Comparison of ENCODE assay signal across 18 cellular contexts in the genomic region with DNA sequence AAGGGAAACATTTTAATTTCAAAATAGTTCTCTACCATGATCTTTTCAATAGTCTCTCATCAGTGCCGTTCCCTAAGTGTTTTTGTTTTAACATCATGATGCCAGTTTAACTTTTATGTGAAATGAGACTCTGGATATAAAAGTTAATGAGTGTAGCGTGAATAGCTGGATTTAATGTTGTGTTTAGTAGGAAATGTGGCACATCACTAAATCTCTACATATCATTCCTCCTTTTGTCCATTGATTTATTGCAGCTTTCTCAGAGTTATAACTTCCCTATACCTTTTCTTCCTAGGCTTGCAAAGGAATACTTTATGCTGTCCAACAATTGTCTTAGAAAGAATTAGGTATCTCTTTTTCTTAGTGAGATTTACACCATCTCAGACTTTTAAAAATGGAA.
DNase-seq lines count a peak whose midpoint lies in the region; TF ChIP-seq lines count a peak whose summit lies in the region.
"Had no signal": no experiment of that assay in that cellular context is flagged by ENCODE, and none has a peak within 500 bp of the region (broad histone marks: within the 10 kb centered on the region; RNA-seq: fewer than 3 reads in every experiment).

No MANE protein-coding gene starts in this region.

- no TSS peak for BruUV-seq in A673 (replicated peaks; lab: Mats Ljungman, UMichigan)

- no peak overlapping the region for H3K4me3 ChIP-seq in A673 (ENCODE audit: low read depth, low read length, poor library complexity, severe bottlenecking)
- H3K4me3 ChIP-seq in HEK293 (ENCODE audit: low read depth, low read length) = no peak overlapping the region
- peak overlapping the region; percentile 39 for H3K4me3 ChIP-seq in SK-N-MC
- H3K4me3 ChIP-seq: A549; BLaER1 treated with 17β-estradiol and CSF1 and Interleukin-3, amounts not matched to agents 10 nM and 100 nM had no signal

- H3K4me1 ChIP-seq in A673 (ENCODE audit: insufficient read depth, low read length, poor library complexity, severe bottlenecking) = peaks cover 21% of the 10 kb centered on the region
- H3K4me1 ChIP-seq in HEK293 (ENCODE audit: control insufficient read depth, insufficient read depth, low read length) = no peaks in the 10 kb centered on the region
- H3K4me1 ChIP-seq: A549, Caco-2 had no signal

- intact Hi-C loops in A673 (cut with micrococcal nuclease; ENCODE audit: unreplicated experiment) = no loop called here

- DNase-seq in A673 (ENCODE audit: low spot score) (peak; percentile 23), SK-N-MC (ENCODE audit: low read depth, low spot score) (no peak), left kidney (ENCODE audit: low read depth, low spot score) (peak; percentile 75), NCI-H2107 treated with DMSO at 0.1 percent for 48 hours (lab: John Stamatoyannopoulos, UW; ENCODE audit: unreplicated experiment) (no peak), NCI-H82 treated with DMSO at 0.1 percent for 48 hours (lab: John Stamatoyannopoulos, UW; ENCODE audit: unreplicated experiment) (no peak), Ammon's horn (ENCODE audit: low spot score) (no peak)
- DNase-seq: ACHN; Caco-2; Calu3; CD4-positive, alpha-beta T cell; CD8-positive, alpha-beta T cell; DMS79 treated with DMSO at 0.1 percent for 48 hours; GF-D8 had no signal

- POLR2A ChIA-PET in A673 (lab: Charles Lee; ENCODE audit: low non-redundant PET) (no interaction called here), HEK293 (lab: Yijun Ruan, JAX) (no interaction called here)

- no peaks in the 10 kb centered on the region for H3K9me3 ChIP-seq in A673 (ENCODE audit: low read depth, low read length, poor library complexity, severe bottlenecking)
- H3K9me3 ChIP-seq in HEK293 (ENCODE audit: control insufficient read depth, insufficient read depth, low read depth, low read length) = no peaks in the 10 kb centered on the region
- H3K9me3 ChIP-seq in SK-N-MC (ENCODE audit: low read depth, low read length) = no peaks in the 10 kb centered on the region
- H3K9me3 ChIP-seq: A549; BLaER1 treated with 17β-estradiol and CSF1 and Interleukin-3, amounts not matched to agents 10 nM and 100 nM; Caco-2 had no signal

- H3K36me3 ChIP-seq in A673 (ENCODE audit: insufficient read depth, low read length, poor library complexity, severe bottlenecking) = no peaks in the 10 kb centered on the region
- H3K36me3 ChIP-seq in HEK293 (ENCODE audit: control insufficient read depth in 2 of 2, insufficient read depth in 1 of 2, low read length in 2 of 2) = no peaks in the 10 kb centered on the region
- no peaks in the 10 kb centered on the region for H3K36me3 ChIP-seq in SK-N-MC (ENCODE audit: insufficient read depth, low read length)
- H3K36me3 ChIP-seq: BLaER1 treated with 17β-estradiol and CSF1 and Interleukin-3, amounts not matched to agents 10 nM and 100 nM had no signal

- no peaks in the 10 kb centered on the region for H3K27me3 ChIP-seq in A673 (replicated peaks; ENCODE audit: insufficient read depth, low read depth, low read length, poor library complexity)
- H3K27me3 ChIP-seq: BLaER1 treated with 17β-estradiol and CSF1 and Interleukin-3, amounts not matched to agents 10 nM and 100 nM had no signal

- H3K9ac ChIP-seq in SK-N-MC (ENCODE audit: insufficient read length) = peak overlapping the region; percentile 19
- H3K9ac ChIP-seq: BLaER1 treated with 17β-estradiol and CSF1 and Interleukin-3, amounts not matched to agents 10 nM and 100 nM had no signal

- TF ChIP-seq CTCF in A673 (conservative IDR thresholded peaks at IDR 0.05; ENCODE audit: low read depth, low read length) = no peak
- no peak for TF ChIP-seq CTCF in HEK293 (tag by site-specific recombination; IDR thresholded peaks at IDR 0.05)

- CTCF ChIA-PET in A673 (lab: Charles Lee) = no interaction called here
- CTCF ChIA-PET in HEK293 (lab: Yijun Ruan, JAX) = interaction anchor here (0.6 to 7.0 kb wide), 4 partner anchors 14 to 306 kb away, joined by 3 to 66 read pairs (median 5); no protein-coding TSS in a partner anchor

- H3K27ac ChIP-seq in A673 (ENCODE audit: low read depth, low read length, poor library complexity, severe bottlenecking) (peak overlapping the region; percentile 10), HEK293 (ENCODE audit: extremely low read depth, low read depth, low read length) (no peak overlapping the region), SK-N-MC (peak overlapping the region; percentile 53)
- H3K27ac ChIP-seq: 22Rv1; A549; BLaER1 treated with 17β-estradiol and CSF1 and Interleukin-3, amounts not matched to agents 10 nM and 100 nM; C4-2B had no signal

TF ChIP-seq in HEK293, 187 proteins besides CTCF, POLR2A, EP300 and RAD21:
- TF ChIP-seq, protein P1, sequence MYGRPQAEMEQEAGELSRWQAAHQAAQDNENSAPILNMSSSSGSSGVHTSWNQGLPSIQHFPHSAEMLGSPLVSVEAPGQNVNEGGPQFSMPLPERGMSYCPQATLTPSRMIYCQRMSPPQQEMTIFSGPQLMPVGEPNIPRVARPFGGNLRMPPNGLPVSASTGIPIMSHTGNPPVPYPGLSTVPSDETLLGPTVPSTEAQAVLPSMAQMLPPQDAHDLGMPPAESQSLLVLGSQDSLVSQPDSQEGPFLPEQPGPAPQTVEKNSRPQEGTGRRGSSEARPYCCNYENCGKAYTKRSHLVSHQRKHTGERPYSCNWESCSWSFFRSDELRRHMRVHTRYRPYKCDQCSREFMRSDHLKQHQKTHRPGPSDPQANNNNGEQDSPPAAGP (tag by site-specific recombination; IDR thresholded peaks at IDR 0.05) = no peak
- TF ChIP-seq ZNF660 (tag by site-specific recombination; IDR thresholded peaks at IDR 0.05) (no peak), KLF9 (tag by site-specific recombination; IDR thresholded peaks at IDR 0.05; ENCODE audit: low read depth) (no peak)
- TF ChIP-seq, protein P2, sequence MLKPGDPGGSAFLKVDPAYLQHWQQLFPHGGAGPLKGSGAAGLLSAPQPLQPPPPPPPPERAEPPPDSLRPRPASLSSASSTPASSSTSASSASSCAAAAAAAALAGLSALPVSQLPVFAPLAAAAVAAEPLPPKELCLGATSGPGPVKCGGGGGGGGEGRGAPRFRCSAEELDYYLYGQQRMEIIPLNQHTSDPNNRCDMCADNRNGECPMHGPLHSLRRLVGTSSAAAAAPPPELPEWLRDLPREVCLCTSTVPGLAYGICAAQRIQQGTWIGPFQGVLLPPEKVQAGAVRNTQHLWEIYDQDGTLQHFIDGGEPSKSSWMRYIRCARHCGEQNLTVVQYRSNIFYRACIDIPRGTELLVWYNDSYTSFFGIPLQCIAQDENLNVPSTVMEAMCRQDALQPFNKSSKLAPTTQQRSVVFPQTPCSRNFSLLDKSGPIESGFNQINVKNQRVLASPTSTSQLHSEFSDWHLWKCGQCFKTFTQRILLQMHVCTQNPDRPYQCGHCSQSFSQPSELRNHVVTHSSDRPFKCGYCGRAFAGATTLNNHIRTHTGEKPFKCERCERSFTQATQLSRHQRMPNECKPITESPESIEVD (tag by site-specific recombination; IDR thresholded peaks at IDR 0.05) = peak; percentile 36; the same call in 1 of the 2 replicates
- TF ChIP-seq, protein P3, sequence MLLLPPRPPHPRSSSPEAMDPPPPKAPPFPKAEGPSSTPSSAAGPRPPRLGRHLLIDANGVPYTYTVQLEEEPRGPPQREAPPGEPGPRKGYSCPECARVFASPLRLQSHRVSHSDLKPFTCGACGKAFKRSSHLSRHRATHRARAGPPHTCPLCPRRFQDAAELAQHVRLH (tag by site-specific recombination; IDR thresholded peaks at IDR 0.05) = no peak

Comparison
In these comparisons a context has a peak if more than half of its experiments do, and no peak if none do; other contexts are left out.
1. DNase-seq: peak in A673 (single experiment) and left kidney (single experiment); none in SK-N-MC (single experiment), NCI-H2107 treated with DMSO at 0.1 percent for 48 hours (single experiment), NCI-H82 treated with DMSO at 0.1 percent for 48 hours (single experiment) and Ammon's horn (single experiment).